Comparison of ENCODE assay signal across 1 cellular context in genomic region chr10:28403090-28403489, GRCh38.
TF ChIP-seq lines count a peak whose summit lies in the region.

No MANE protein-coding gene starts in this region.

TF ChIP-seq in GM12878, 131 proteins besides CTCF, POLR2A, EP300 and RAD21:
- TF ChIP-seq ZBTB4 (CRISPR knock-in tag; IDR thresholded peaks at IDR 0.05), result no peak
- no peak for TF ChIP-seq ATF2 (IDR thresholded peaks at IDR 0.05; ENCODE audit: low read length)
- no peak for TF ChIP-seq RELB (IDR thresholded peaks at IDR 0.05; ENCODE audit: low read depth)
- TF ChIP-seq IKZF2 (IDR thresholded peaks at IDR 0.05), result no peak
- TF ChIP-seq KAT2A (conservative IDR thresholded peaks at IDR 0.05; ENCODE audit: control insufficient read depth, low read depth, low read length), result no peak
- no peak for TF ChIP-seq BCL11A (IDR thresholded peaks at IDR 0.05; ENCODE audit: low read depth, low read length)
- TF ChIP-seq TAF1 (IDR thresholded peaks at IDR 0.05; ENCODE audit: borderline replicate concordance, low read depth, low read length), result no peak
- no peak for TF ChIP-seq YY1 (IDR thresholded peaks at IDR 0.05; ENCODE audit: low read depth, low read length)
- TF ChIP-seq, protein P1, sequence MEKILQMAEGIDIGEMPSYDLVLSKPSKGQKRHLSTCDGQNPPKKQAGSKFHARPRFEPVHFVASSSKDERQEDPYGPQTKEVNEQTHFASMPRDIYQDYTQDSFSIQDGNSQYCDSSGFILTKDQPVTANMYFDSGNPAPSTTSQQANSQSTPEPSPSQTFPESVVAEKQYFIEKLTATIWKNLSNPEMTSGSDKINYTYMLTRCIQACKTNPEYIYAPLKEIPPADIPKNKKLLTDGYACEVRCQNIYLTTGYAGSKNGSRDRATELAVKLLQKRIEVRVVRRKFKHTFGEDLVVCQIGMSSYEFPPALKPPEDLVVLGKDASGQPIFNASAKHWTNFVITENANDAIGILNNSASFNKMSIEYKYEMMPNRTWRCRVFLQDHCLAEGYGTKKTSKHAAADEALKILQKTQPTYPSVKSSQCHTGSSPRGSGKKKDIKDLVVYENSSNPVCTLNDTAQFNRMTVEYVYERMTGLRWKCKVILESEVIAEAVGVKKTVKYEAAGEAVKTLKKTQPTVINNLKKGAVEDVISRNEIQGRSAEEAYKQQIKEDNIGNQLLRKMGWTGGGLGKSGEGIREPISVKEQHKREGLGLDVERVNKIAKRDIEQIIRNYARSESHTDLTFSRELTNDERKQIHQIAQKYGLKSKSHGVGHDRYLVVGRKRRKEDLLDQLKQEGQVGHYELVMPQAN (conservative IDR thresholded peaks at IDR 0.05), result no peak
- no peak for TF ChIP-seq TCF7 (IDR thresholded peaks at IDR 0.05; ENCODE audit: borderline replicate concordance)
- TF ChIP-seq WRNIP1 (IDR thresholded peaks at IDR 0.05; ENCODE audit: borderline replicate concordance, low read depth, low read length), result no peak
